ENCODE assay signal across 29 cellular contexts in the genomic region with DNA sequence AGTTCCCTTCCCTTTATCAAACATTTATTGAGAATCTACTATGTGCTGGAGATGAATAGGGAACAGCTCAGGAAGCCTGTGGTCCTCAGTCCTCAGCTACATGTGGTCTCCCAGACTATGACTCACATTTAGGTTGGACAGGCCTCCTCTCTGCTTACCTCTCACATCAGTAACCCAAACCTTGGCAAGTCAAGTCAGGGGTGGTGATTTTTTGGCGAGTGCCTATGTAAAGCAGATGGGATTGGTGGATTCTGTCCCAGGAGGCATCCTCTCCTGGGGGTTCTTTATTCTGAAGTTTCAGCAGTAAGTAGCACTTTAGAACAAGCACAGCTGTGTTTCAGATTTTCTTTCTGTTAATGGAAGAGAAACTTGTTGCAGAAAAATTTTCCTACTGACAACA.
"Had no signal": no experiment of that assay in that cellular context is flagged by ENCODE, and none has a peak within 500 bp of the region (broad histone marks: within the 10 kb centered on the region; RNA-seq: fewer than 3 reads in every experiment).

No MANE protein-coding gene starts in this region.

- H3K4me1 ChIP-seq: gastroesophageal sphincter had no signal

- H3K36me3 ChIP-seq: brain microvascular endothelial cell, gastroesophageal sphincter, WERI-Rb-1 had no signal

- H3K4me3 Mint-ChIP-seq: activated B cell treated with CpG ODN at 0.5 μM for 24 hours; activated CD8-positive, alpha-beta T cell treated with anti-CD3 and anti-CD28 coated beads for 36 hours; activated naive CD8-positive, alpha-beta T cell; activated T-cell treated with anti-CD3 and anti-CD28 coated beads, Interleukin-2, amount 50 U/mL, for 4 hours; activated T-helper 17 cell treated with anti-CD3 and anti-CD28 coated beads, Interleukin-2, amount 50 U/mL, for 72 hours; T-helper 17 cell; T-helper 2 cell treated with Interferon-gamma antibody and Interleukin-4, amounts not matched to agents 5 μg/mL and 100 μg/mL, for 36 hours had no signal

- H3K4me1 Mint-ChIP-seq: activated B cell treated with CpG ODN at 0.5 μM for 24 hours; activated T-helper 17 cell treated with anti-CD3 and anti-CD28 coated beads, Interleukin-2, amount 50 U/mL, for 72 hours; T-helper 17 cell had no signal

- DNase-seq: activated B cell treated with CpG ODN at 0.5 μM for 24 hours; activated CD4-positive, alpha-beta T cell treated with anti-CD3 and anti-CD28 coated beads for 48 hours; activated CD4-positive, alpha-beta T cell treated with anti-CD3 and anti-CD28 coated beads, Interleukin-2, amount 50 U/mL, for 1 hour; activated CD4-positive, alpha-beta T cell treated with anti-CD3 and anti-CD28 coated beads, Interleukin-2, amount 50 U/mL, for 48 hours; activated CD8-positive, alpha-beta memory T cell treated with anti-CD3 and anti-CD28 coated beads for 24 hours; activated CD8-positive, alpha-beta T cell treated with anti-CD3 and anti-CD28 coated beads for 36 hours; activated effector memory CD4-positive, alpha-beta T cell treated with Interleukin-2 at 50 U/mL for 16 hours; activated gamma-delta T cell treated with Interleukin-2 at 50 U/mL for 16 hours; activated naive CD4-positive, alpha-beta T cell treated with anti-CD3 and anti-CD28 coated beads, Interleukin-2, amount 50 U/mL, for 16 hours; activated naive CD4-positive, alpha-beta T cell treated with Interleukin-2 at 50 U/mL for 16 hours; activated T-cell treated with anti-CD3 and anti-CD28 coated beads, Interleukin-2, amount 50 U/mL, for 4 hours; amniotic stem cell; anterior cingulate cortex; brain microvascular endothelial cell; caudate nucleus; cortex of kidney; dermis blood vessel endothelial cell; effector CD8-positive, alpha-beta T cell; foreskin melanocyte; T-helper 1 cell; T-helper 17 cell; T1000; WERI-Rb-1 had no signal

- H3K27ac Mint-ChIP-seq: activated B cell treated with CpG ODN at 0.5 μM for 24 hours; activated CD8-positive, alpha-beta T cell treated with anti-CD3 and anti-CD28 coated beads for 36 hours; activated naive CD8-positive, alpha-beta T cell; activated T-helper 17 cell treated with anti-CD3 and anti-CD28 coated beads, Interleukin-2, amount 50 U/mL, for 72 hours; T-helper 17 cell; T-helper 2 cell treated with Interferon-gamma antibody and Interleukin-4, amounts not matched to agents 5 μg/mL and 100 μg/mL, for 36 hours had no signal

- H3K4me3 ChIP-seq: gastroesophageal sphincter had no signal

- ATAC-seq: activated CD4-positive, CD25-positive, alpha-beta regulatory T cell treated with anti-CD3 and anti-CD28 coated beads, Interleukin-2, amount 50 U/mL, for 24 hours; activated CD8-positive, alpha-beta T cell treated with anti-CD3 and anti-CD28 coated beads for 36 hours; activated T-cell treated with anti-CD3 and anti-CD28 coated beads, Interleukin-2, amount 50 U/mL, for 4 hours; activated T-helper 17 cell treated with anti-CD3 and anti-CD28 coated beads, Interleukin-2, amount 50 U/mL, for 72 hours; gastroesophageal sphincter; T-helper 17 cell had no signal

- H3K27ac ChIP-seq: brain microvascular endothelial cell, epithelial cell of prostate, gastroesophageal sphincter, WERI-Rb-1 had no signal

- H3K27me3 ChIP-seq: brain microvascular endothelial cell had no signal
